1 cellular context compared by ENCODE assay signal in the genomic region with DNA sequence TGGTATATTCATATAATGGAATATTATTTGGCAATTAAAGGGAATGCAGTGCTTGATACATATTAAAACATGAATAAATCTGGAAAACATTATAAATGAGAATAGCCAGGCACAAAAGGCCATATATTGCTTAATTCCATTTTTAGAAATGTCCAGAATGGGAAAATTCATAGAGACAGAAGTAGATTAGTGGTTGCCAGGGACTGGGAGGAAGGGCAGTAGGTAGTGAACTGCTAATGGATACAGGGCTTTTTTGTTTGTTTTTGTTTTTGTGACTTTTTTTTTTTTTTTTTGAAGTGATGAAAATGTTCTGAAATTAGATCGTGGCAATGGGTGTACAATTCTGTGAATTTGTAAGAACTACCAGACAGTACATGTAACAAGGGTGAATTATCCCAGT.
TF ChIP-seq lines count a peak whose summit lies in the region.

No MANE protein-coding gene starts in this region.

TF ChIP-seq in GM23338, 12 proteins besides CTCF, POLR2A, EP300 and RAD21:
- TF ChIP-seq ZNF114 (CRISPR knock-in tag; IDR thresholded peaks at IDR 0.05): no peak
- TF ChIP-seq CREB1 (CRISPR knock-in tag; IDR thresholded peaks at IDR 0.05; ENCODE audit: low read depth): no peak
- TF ChIP-seq ZNF462 (CRISPR knock-in tag; IDR thresholded peaks at IDR 0.05): no peak
- no peak for TF ChIP-seq POLR2AphosphoS5 (IDR thresholded peaks at IDR 0.05; ENCODE audit: low read depth)
- no peak for TF ChIP-seq REST (IDR thresholded peaks at IDR 0.05; ENCODE audit: unreplicated experiment)
- TF ChIP-seq JUNB (IDR thresholded peaks at IDR 0.05; ENCODE audit: unreplicated experiment): no peak
- TF ChIP-seq EZH2 (IDR thresholded peaks at IDR 0.05; ENCODE audit: low read depth, unreplicated experiment): no peak
- no peak for TF ChIP-seq STAT1 (IDR thresholded peaks at IDR 0.05; ENCODE audit: unreplicated experiment)
- TF ChIP-seq EZH2phosphoT487 (IDR thresholded peaks at IDR 0.05; ENCODE audit: unreplicated experiment): no peak
- TF ChIP-seq, protein P1, sequence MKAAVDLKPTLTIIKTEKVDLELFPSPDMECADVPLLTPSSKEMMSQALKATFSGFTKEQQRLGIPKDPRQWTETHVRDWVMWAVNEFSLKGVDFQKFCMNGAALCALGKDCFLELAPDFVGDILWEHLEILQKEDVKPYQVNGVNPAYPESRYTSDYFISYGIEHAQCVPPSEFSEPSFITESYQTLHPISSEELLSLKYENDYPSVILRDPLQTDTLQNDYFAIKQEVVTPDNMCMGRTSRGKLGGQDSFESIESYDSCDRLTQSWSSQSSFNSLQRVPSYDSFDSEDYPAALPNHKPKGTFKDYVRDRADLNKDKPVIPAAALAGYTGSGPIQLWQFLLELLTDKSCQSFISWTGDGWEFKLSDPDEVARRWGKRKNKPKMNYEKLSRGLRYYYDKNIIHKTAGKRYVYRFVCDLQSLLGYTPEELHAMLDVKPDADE (IDR thresholded peaks at IDR 0.05): no peak
- TF ChIP-seq NANOG (IDR thresholded peaks at IDR 0.05; ENCODE audit: borderline replicate concordance): no peak
- no peak for TF ChIP-seq ZNF331 (CRISPR knock-in tag; IDR thresholded peaks at IDR 0.05; ENCODE audit: low read depth)
